ENCODE assay signal across 7 cellular contexts in the genomic region with DNA sequence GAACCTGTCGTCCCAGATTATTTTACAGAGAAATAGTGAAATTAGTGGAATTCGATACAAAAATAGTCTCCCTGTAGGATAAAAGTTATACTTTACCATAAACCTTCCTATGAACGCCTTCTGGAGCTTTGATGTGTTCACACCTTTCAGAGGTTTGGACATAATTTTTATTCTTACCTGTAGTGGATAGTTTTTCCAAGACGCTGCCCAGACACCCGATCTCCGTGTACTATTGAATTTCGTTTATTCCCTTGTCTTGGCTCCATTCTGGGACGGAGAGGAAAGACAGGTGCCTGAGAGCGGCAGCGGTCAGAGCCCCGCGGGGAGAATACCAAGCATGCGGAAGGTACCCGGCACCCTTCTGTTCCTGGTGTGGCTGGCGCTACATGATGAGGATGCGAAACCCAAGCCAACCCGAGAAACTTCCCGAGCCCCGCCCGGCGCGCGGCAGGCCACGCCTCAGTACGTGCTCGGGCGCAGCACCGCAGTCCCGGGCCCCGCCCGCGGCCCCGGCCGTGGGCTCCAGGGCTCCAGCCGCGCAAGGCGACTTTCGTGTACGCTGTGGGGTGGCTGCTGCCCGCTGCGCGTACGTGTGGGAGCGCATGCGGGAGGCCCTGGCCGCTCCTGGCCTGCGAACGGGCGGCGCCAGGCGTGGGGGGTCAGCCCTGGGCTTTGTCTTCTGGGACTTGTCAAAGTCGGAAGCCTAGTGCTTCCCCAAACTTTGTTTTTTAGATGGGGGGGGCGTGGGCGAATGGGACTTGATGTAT. TPM values are rescaled to one million over a fixed set of nuclear protein-coding genes. Genes with fewer than 3 reads are reported as not detected.
DNase-seq lines count a peak whose midpoint lies in the region; ATAC-seq lines count a peak whose summit lies in the region.

No MANE protein-coding gene starts in this region.

- peak; percentile 94 for ATAC-seq in GM18517 (IDR thresholded peaks at IDR 0.05; ENCODE audit: unreplicated experiment)
- ATAC-seq in HG02973 (IDR thresholded peaks at IDR 0.05; ENCODE audit: unreplicated experiment) = peak; percentile 90

- peak overlapping the region; percentile 41 for H3K9ac ChIP-seq in endocrine pancreas (ENCODE audit: control insufficient read depth, insufficient read depth, low read length)

- no peaks in the 10 kb centered on the region for H3K36me3 ChIP-seq in endocrine pancreas (ENCODE audit: control insufficient read depth, insufficient read depth, low read length)

- peak overlapping the region; percentile 85 for H3K4me3 ChIP-seq in endocrine pancreas (ENCODE audit: control insufficient read depth, insufficient read depth, low read length)

- DNase-seq in NCI-H510A treated with DMSO at 0.1 percent for 48 hours (lab: John Stamatoyannopoulos, UW) (peak; percentile 87), mesenteric fat pad (ENCODE audit: low spot score) (peak; percentile 95)
- peak; percentile 65 for DNase-seq in activated CD8-positive, alpha-beta memory T cell treated with anti-CD3 and anti-CD28 coated beads for 48 hours (ENCODE audit: low read depth in 2 of 3, low spot score in 2 of 3)
- DNase-seq in stimulated activated CD8-positive, alpha-beta memory T cell treated with anti-CD3 and anti-CD28 coated beads, Interleukin-2, amount 100 ng/mL, for 1 hour (ENCODE audit: low read depth in 2 of 2) = peak; percentile 32 to 59

- peaks cover 8% of the 10 kb centered on the region for H3K4me1 ChIP-seq in endocrine pancreas (ENCODE audit: control insufficient read depth, insufficient read depth, low read length)

- H3K9me3 ChIP-seq in endocrine pancreas (ENCODE audit: control insufficient read depth, low read length) = no peaks in the 10 kb centered on the region

- no peaks in the 10 kb centered on the region for H3K27me3 ChIP-seq in endocrine pancreas (ENCODE audit: control insufficient read depth, insufficient read depth, low read length)

RNA-seq across cellular contexts. Expression of a gene that starts 11.3 kb away (rescaled TPM):
- 6.4 TPM for total RNA-seq in mesenteric fat pad

RNA-seq across cellular contexts. Expression of a gene that starts 55.6 kb away (rescaled TPM):
- 207 TPM for total RNA-seq in mesenteric fat pad

Comparison
In these comparisons a context has a peak if more than half of its experiments do, and no peak if none do; other contexts are left out.
1. Peak in every context shown above with its lines: DNase-seq, ATAC-seq and H3K4me3 ChIP-seq.